In genomic region chr4:86831262-86832090, GRCh38 we compare ENCODE assay signal across 11 cellular contexts. TPM values are rescaled to one million over a fixed set of nuclear protein-coding genes. Genes with fewer than 3 reads are reported as not detected.
DNase-seq lines count a peak whose midpoint lies in the region; ATAC-seq, FAIRE-seq and TF ChIP-seq lines count a peak whose summit lies in the region.
"Had no signal": no experiment of that assay in that cellular context is flagged by ENCODE, and none has a peak within 500 bp of the region (broad histone marks: within the 10 kb centered on the region; RNA-seq: fewer than 3 reads in every experiment).

No MANE protein-coding gene starts in this region.

- peak overlapping the region; percentile 99 for H3K27ac ChIP-seq in epithelial cell of prostate

- ATAC-seq in HG02981 (IDR thresholded peaks at IDR 0.05; ENCODE audit: unreplicated experiment) (no peak), HG03039 (IDR thresholded peaks at IDR 0.05; ENCODE audit: unreplicated experiment) (no peak)
- ATAC-seq: activated CD8-positive, alpha-beta T cell treated with anti-CD3 and anti-CD28 coated beads for 36 hours; left lobe of liver had no signal

- DNase-seq in EL (peak; percentile 90), NCI-H2107 (lab: John Stamatoyannopoulos, UW) (peak; percentile 14), epithelial cell of prostate (ENCODE audit: low read depth, low spot score) (peak; percentile 96), renal cortical epithelial cell (ENCODE audit: low read depth) (peak; percentile 93), activated gamma-delta T cell (lab: John Stamatoyannopoulos, UW) (no peak), GM12892 (ENCODE audit: insufficient read length) (no peak)
- DNase-seq: activated CD8-positive, alpha-beta T cell treated with anti-CD3 and anti-CD28 coated beads for 36 hours; NCI-H1694 had no signal

- FAIRE-seq in GM12892 (lab: Jason Lieb, UNC): no peak

- TF ChIP-seq POLR2A in GM12892 (IDR thresholded peaks at IDR 0.05; ENCODE audit: low read depth, low read length): no peak

RNA-seq across cellular contexts. Expression of gene SLC10A6, which starts 17.7 kb away (rescaled TPM):
- total RNA-seq in renal cortical epithelial cell: 0.10 TPM in 1 of 2 replicates, not detected in the other
- polyA plus RNA-seq in GM12892 (2012; ENCODE audit: missing spikeins): not detected
- total RNA-seq: activated CD8-positive, alpha-beta T cell treated with anti-CD3 and anti-CD28 coated beads for 36 hours had no signal

Comparison
In these comparisons a context has a peak if more than half of its experiments do, and no peak if none do; other contexts are left out.
1. DNase-seq: peak in EL (single experiment), NCI-H2107 (single experiment), epithelial cell of prostate (single experiment) and renal cortical epithelial cell (single experiment); none in activated gamma-delta T cell (single experiment) and GM12892 (single experiment).